Comparison of ENCODE assay signal across 17 cellular contexts in genomic region chr6:152071843-152072242, GRCh38.
A peak's percentile ranks its signal among the peaks of the same experiment; 100 is the strongest.
DNase-seq lines count a peak whose midpoint lies in the region; ATAC-seq and TF ChIP-seq lines count a peak whose summit lies in the region.
"Had no signal": no experiment of that assay in that cellular context is flagged by ENCODE, and none has a peak within 500 bp of the region (broad histone marks: within the 10 kb centered on the region; RNA-seq: fewer than 3 reads in every experiment).

No MANE protein-coding gene starts in this region.

- DNase-seq in cardiac muscle cell (ENCODE audit: low read depth in 1 of 2, low spot score in 1 of 2), result no peak
- no peak for DNase-seq in right cardiac atrium
- no peak for DNase-seq in osteocyte (ENCODE audit: extremely low spot score, unreplicated experiment)
- DNase-seq in activated CD4-positive, alpha-beta T cell treated with anti-CD3 and anti-CD28 coated beads for 1 hour, result no peak
- DNase-seq: 8988T; CD4-positive, alpha-beta memory T cell; DMS153; DMS79; GDM1; HCEC 1CT had no signal

- H3K36me3 ChIP-seq in cardiac muscle cell (no peaks in the 10 kb centered on the region), skeletal muscle tissue (ENCODE audit: control insufficient read depth in 3 of 3, insufficient read depth in 3 of 3, low read length in 3 of 3) (no peaks in the 10 kb centered on the region)
- H3K36me3 ChIP-seq: BLaER1 had no signal

- H3K9me3 ChIP-seq in cardiac muscle cell (ENCODE audit: low read depth), result peaks cover 3% of the 10 kb centered on the region
- H3K9me3 ChIP-seq in right cardiac atrium (ENCODE audit: control insufficient read depth, low read length), result no peaks in the 10 kb centered on the region
- no peaks in the 10 kb centered on the region for H3K9me3 ChIP-seq in skeletal muscle tissue (ENCODE audit: control insufficient read depth in 3 of 3, low read length in 3 of 3)

- ATAC-seq in right cardiac atrium (no peak), GM21528 (IDR thresholded peaks at IDR 0.05; ENCODE audit: low FRiP score, unreplicated experiment) (no peak)
- ATAC-seq: GM23338 had no signal

- WGBS in right cardiac atrium, result 59% methylated on average over 3 of the region's 3 CpGs

- no peak for TF ChIP-seq CTCF in cardiac muscle cell (IDR thresholded peaks at IDR 0.05; ENCODE audit: low read depth, low read length)
- no peak for TF ChIP-seq CTCF in nephron (IDR thresholded peaks at IDR 0.05; ENCODE audit: unreplicated experiment in 3 of 3)
- TF ChIP-seq CTCF in osteocyte (IDR thresholded peaks at IDR 0.05), result no peak

- peak overlapping the region; percentile 44 for H3K27ac ChIP-seq in cardiac muscle cell
- H3K27ac ChIP-seq in right cardiac atrium (ENCODE audit: low read length), result no peak overlapping the region
- peak overlapping the region; percentile 2 for H3K27ac ChIP-seq in skeletal muscle tissue (ENCODE audit: low read depth, low read length)
- H3K27ac ChIP-seq: BLaER1, HL-60 had no signal

- H3K9ac ChIP-seq in skeletal muscle tissue (ENCODE audit: low read depth in 1 of 3, low read length in 3 of 3), result no peak overlapping the region
- H3K9ac ChIP-seq: BLaER1 had no signal

- H3K27me3 Mint-ChIP-seq in nephron (ENCODE audit: low read depth), result peaks cover 3% of the 10 kb centered on the region
- peaks cover 31% of the 10 kb centered on the region for H3K27me3 Mint-ChIP-seq in osteocyte (ENCODE audit: unreplicated experiment)

- H3K27ac Mint-ChIP-seq in nephron (peak overlapping the region; percentile 1 to 37 (median 17)), osteocyte (ENCODE audit: unreplicated experiment) (no peak overlapping the region)
- H3K27ac Mint-ChIP-seq: CD14-positive monocyte; CD4-positive, alpha-beta memory T cell; GM23338 had no signal

- no peak overlapping the region for H3K4me3 Mint-ChIP-seq in nephron
- H3K4me3 Mint-ChIP-seq in osteocyte (ENCODE audit: unreplicated experiment), result no peak overlapping the region
- H3K4me3 Mint-ChIP-seq: CD14-positive monocyte; CD4-positive, alpha-beta memory T cell; GM23338 had no signal

- H3K9me3 Mint-ChIP-seq in nephron (peaks cover 18% of the 10 kb centered on the region), osteocyte (ENCODE audit: unreplicated experiment) (peaks cover 6% of the 10 kb centered on the region)

- intact Hi-C loops in right cardiac atrium (cut with DNase I), result no loop called here

- H3K4me3 ChIP-seq in cardiac muscle cell, result no peak overlapping the region
- no peak overlapping the region for H3K4me3 ChIP-seq in right cardiac atrium (ENCODE audit: low read length)
- H3K4me3 ChIP-seq in skeletal muscle tissue (ENCODE audit: low read length in 3 of 3), result no peak overlapping the region
- H3K4me3 ChIP-seq: BLaER1, GM23338 had no signal

- no peaks in the 10 kb centered on the region for H3K27me3 ChIP-seq in cardiac muscle cell
- no peaks in the 10 kb centered on the region for H3K27me3 ChIP-seq in right cardiac atrium (ENCODE audit: control insufficient read depth, insufficient read depth)
- no peaks in the 10 kb centered on the region for H3K27me3 ChIP-seq in skeletal muscle tissue (ENCODE audit: control insufficient read depth in 3 of 3, insufficient read depth in 3 of 3, low read length in 3 of 3)
- H3K27me3 ChIP-seq: BLaER1 had no signal

- H3K4me1 ChIP-seq in cardiac muscle cell (ENCODE audit: low read depth) (peaks cover 41% of the 10 kb centered on the region), right cardiac atrium (ENCODE audit: control insufficient read depth, insufficient read depth, low read length) (peaks cover 3% of the 10 kb centered on the region), skeletal muscle tissue (ENCODE audit: control insufficient read depth in 3 of 3, insufficient read depth in 3 of 3, low read length in 3 of 3) (peaks cover 0 to 3% (median 0%) of the 10 kb centered on the region in 3 donors)
- H3K4me1 ChIP-seq: BLaER1 had no signal

- H3K4me1 Mint-ChIP-seq in nephron (peaks cover 5% of the 10 kb centered on the region), osteocyte (ENCODE audit: unreplicated experiment) (no peaks in the 10 kb centered on the region)
- H3K4me1 Mint-ChIP-seq: CD14-positive monocyte; CD4-positive, alpha-beta memory T cell; GM23338 had no signal

- no peaks in the 10 kb centered on the region for H3K36me3 Mint-ChIP-seq in nephron (ENCODE audit: low read depth)
- H3K36me3 Mint-ChIP-seq in osteocyte (ENCODE audit: unreplicated experiment), result peaks cover 2% of the 10 kb centered on the region
- H3K36me3 Mint-ChIP-seq: CD14-positive monocyte had no signal
